Comparison of ENCODE assay signal across 1 cellular context in the genomic region with DNA sequence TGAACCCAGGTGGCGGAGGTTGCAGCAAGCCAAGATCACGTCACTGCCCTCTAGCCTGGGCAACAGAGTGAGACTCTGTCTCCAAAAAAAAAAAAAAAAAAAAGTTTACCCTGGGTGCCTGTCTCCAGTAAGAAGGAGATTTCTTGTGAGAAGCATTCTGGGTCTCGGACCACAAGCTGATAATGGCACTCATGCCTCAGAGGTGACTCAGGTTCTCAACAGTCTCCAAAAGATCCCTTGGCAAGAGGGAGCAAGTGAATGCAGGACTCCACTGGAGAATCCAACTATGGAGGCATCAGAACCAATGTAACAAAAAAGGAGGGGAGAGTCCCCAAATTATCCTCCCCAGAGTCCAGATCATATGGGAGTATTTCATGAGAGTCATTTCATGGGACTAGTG.
A peak's percentile ranks its signal among the peaks of the same experiment; 100 is the strongest.
TF ChIP-seq lines count a peak whose summit lies in the region.

No MANE protein-coding gene starts in this region.

TF ChIP-seq in K562, 482 proteins besides CTCF, POLR2A, EP300 and RAD21:
- no peak for TF ChIP-seq BCL6 (CRISPR knock-in tag; IDR thresholded peaks at IDR 0.05)
- TF ChIP-seq FOSL1 (tag; conservative IDR thresholded peaks at IDR 0.05) = 0 out of 2 replicates have a peak, but pooled peaks have one; percentile 15
- no peak for TF ChIP-seq ZNF695 (CRISPR knock-in tag; IDR thresholded peaks at IDR 0.05)
- TF ChIP-seq ZSCAN29 (IDR thresholded peaks at IDR 0.05) = no peak
